ENCODE assay signal across 8 cellular contexts in the genomic region with DNA sequence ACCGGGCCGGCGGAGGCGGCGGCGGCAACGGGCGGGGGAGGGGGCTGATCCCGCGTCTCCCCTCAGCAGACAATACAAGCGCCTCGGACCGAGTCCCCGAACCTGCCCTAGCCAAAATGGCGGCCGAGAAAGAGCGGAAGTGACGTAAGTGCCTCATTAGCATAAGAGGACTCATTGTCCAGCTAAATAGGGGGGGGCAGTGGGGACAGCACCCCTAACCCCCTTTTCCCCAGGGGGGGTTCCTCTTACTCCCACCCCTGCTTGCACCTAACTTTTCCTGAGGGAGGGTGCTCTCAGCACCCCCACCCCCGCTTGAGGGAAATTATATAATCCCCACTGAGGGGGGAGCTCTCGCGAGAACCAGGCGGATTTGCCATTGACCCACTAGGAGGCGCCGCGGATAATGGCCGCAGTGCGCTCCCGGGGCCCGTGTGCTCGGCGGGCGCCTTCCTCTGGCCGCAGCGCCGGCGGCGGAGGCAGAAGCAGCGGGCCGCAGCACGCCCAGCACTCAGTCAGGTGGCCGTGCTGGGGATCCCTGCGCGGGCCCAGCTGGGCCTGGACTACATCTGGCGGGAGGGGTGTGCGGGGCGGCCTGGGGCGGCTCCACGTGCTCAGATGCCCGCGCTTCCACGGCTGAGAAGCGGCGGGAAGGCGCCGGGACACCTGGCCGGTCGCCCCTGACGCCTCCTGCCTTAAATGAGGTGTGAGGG. TPM values are rescaled to one million over a fixed set of nuclear protein-coding genes. Genes with fewer than 3 reads are reported as not detected.
DNase-seq lines count a peak whose midpoint lies in the region; ATAC-seq, FAIRE-seq and TF ChIP-seq lines count a peak whose summit lies in the region.

A gene (minus strand): TSS at position 132 of the 710 bp plus-strand sequence. CDS start 27,441 bp downstream, outside the sequence.

- ATAC-seq in HG02798 (IDR thresholded peaks at IDR 0.05; ENCODE audit: poor library complexity, unreplicated experiment), result peak; percentile 72
- ATAC-seq in activated naive CD8-positive, alpha-beta T cell treated with anti-CD3 and anti-CD28 coated beads, Interleukin-2, amount 50 U/mL, for 24 hours, result peak; percentile 66

- no peaks in the 10 kb centered on the region for H3K9me3 Mint-ChIP-seq in activated naive CD8-positive, alpha-beta T cell treated with anti-CD3 and anti-CD28 coated beads, Interleukin-2, amount 50 U/mL, for 24 hours

- peak; percentile 56 for DNase-seq in GM12891 (ENCODE audit: insufficient read length, low spot score)
- DNase-seq in NCI-H1436 (lab: John Stamatoyannopoulos, UW), result peak; percentile 95
- peak; percentile 96 for DNase-seq in SW480 (ENCODE audit: low spot score)
- DNase-seq in activated naive CD8-positive, alpha-beta T cell treated with anti-CD3 and anti-CD28 coated beads, Interleukin-2, amount 50 U/mL, for 24 hours, result peak; percentile 83
- DNase-seq in cardiac muscle cell (ENCODE audit: low read depth in 1 of 2, low spot score in 1 of 2), result peak; percentile 96 to 98
- DNase-seq in tibial artery, result peak; percentile 92 to 96

- intact Hi-C loops in tibial artery (cut with DNase I; ENCODE audit: low total_unique reads), result loop anchor here (2.0 kb wide), 1 partner anchor 137 kb away; a partner anchor contains a TSS

- H3K9ac ChIP-seq in parathyroid adenoma, result no peak within 1 kb of the TSS

- H3K27me3 Mint-ChIP-seq in activated naive CD8-positive, alpha-beta T cell treated with anti-CD3 and anti-CD28 coated beads, Interleukin-2, amount 50 U/mL, for 24 hours, result no peaks in the 10 kb centered on the region

- H3K27ac Mint-ChIP-seq in activated naive CD8-positive, alpha-beta T cell treated with anti-CD3 and anti-CD28 coated beads, Interleukin-2, amount 50 U/mL, for 24 hours, result peak within 1 kb of the TSS; percentile 93

- H3K9me3 ChIP-seq in cardiac muscle cell (ENCODE audit: low read depth) (no peaks in the 10 kb centered on the region), parathyroid adenoma (ENCODE audit: control insufficient read depth, low read length) (no peaks in the 10 kb centered on the region), tibial artery (no peaks in the 10 kb centered on the region)

- H3K4me1 ChIP-seq in cardiac muscle cell (ENCODE audit: low read depth) (peaks cover 30% of the 10 kb centered on the region), parathyroid adenoma (peaks cover 10% of the 10 kb centered on the region), tibial artery (peaks cover 0 to 30% (median 19%) of the 10 kb centered on the region in 4 donors)

- H3K4me2 ChIP-seq in parathyroid adenoma (ENCODE audit: low read length), result peak within 1 kb of the TSS; percentile 90

- H2AFZ ChIP-seq in parathyroid adenoma, result peak within 1 kb of the TSS; percentile 81

- peak within 1 kb of the TSS; percentile 93 for H3K4me3 ChIP-seq in cardiac muscle cell
- H3K4me3 ChIP-seq in parathyroid adenoma (ENCODE audit: low read depth, low read length), result peak within 1 kb of the TSS; percentile 66
- peak within 1 kb of the TSS; percentile 68 to 91 for H3K4me3 ChIP-seq in tibial artery

- peaks cover 63% of the 10 kb centered on the region for H3K36me3 Mint-ChIP-seq in activated naive CD8-positive, alpha-beta T cell treated with anti-CD3 and anti-CD28 coated beads, Interleukin-2, amount 50 U/mL, for 24 hours (ENCODE audit: low read depth)

- H3K4me1 Mint-ChIP-seq in activated naive CD8-positive, alpha-beta T cell treated with anti-CD3 and anti-CD28 coated beads, Interleukin-2, amount 50 U/mL, for 24 hours, result peaks cover 41% of the 10 kb centered on the region

- peak within 1 kb of the TSS; percentile 100 for H3K27ac ChIP-seq in cardiac muscle cell
- peak within 1 kb of the TSS; percentile 98 for H3K27ac ChIP-seq in parathyroid adenoma
- H3K27ac ChIP-seq in tibial artery, result peak within 1 kb of the TSS; percentile 90 to 99

- peak within 1 kb of the TSS; percentile 91 for H3K4me3 Mint-ChIP-seq in activated naive CD8-positive, alpha-beta T cell treated with anti-CD3 and anti-CD28 coated beads, Interleukin-2, amount 50 U/mL, for 24 hours

- H3K36me3 ChIP-seq in cardiac muscle cell, result peaks cover 37% of the 10 kb centered on the region
- no peaks in the 10 kb centered on the region for H3K36me3 ChIP-seq in parathyroid adenoma (ENCODE audit: control insufficient read depth, insufficient read depth, low read length)
- peaks cover 7 to 32% (median 30%) of the 10 kb centered on the region in 3 donors for H3K36me3 ChIP-seq in tibial artery

- FAIRE-seq in GM12891 (lab: Jason Lieb, UNC), result peak; percentile 40

- H3K27me3 ChIP-seq in cardiac muscle cell (no peaks in the 10 kb centered on the region), parathyroid adenoma (ENCODE audit: control insufficient read depth, insufficient read depth, low read length) (no peaks in the 10 kb centered on the region), tibial artery (no peaks in the 10 kb centered on the region)

- peaks cover 19% of the 10 kb centered on the region for H3K79me2 ChIP-seq in parathyroid adenoma

- TF ChIP-seq POLR2A in GM12891 (IDR thresholded peaks at IDR 0.05; ENCODE audit: low read depth, low read length), result peak; percentile 87

- TF ChIP-seq CTCF in cardiac muscle cell (IDR thresholded peaks at IDR 0.05; ENCODE audit: low read depth, low read length), result peak; percentile 69
- TF ChIP-seq CTCF in parathyroid adenoma (IDR thresholded peaks at IDR 0.05), result peak; percentile 94
- TF ChIP-seq CTCF in tibial artery (IDR thresholded peaks at IDR 0.05), result peak; percentile 74 to 88

TF ChIP-seq in GM12891, 5 proteins besides CTCF, POLR2A, EP300 and RAD21:
- TF ChIP-seq PAX5 (IDR thresholded peaks at IDR 0.05; ENCODE audit: insufficient read depth, low read length, severe bottlenecking), result peak; percentile 90
- peak; percentile 70 for TF ChIP-seq SPI1 (IDR thresholded peaks at IDR 0.05; ENCODE audit: low read depth, low read length)
- TF ChIP-seq POU2F2 (IDR thresholded peaks at IDR 0.05; ENCODE audit: low read depth, low read length), result peak; percentile 97; the same call in 1 of the 2 replicates
- TF ChIP-seq POLR2AphosphoS5 (IDR thresholded peaks at IDR 0.05; ENCODE audit: low read depth, low read length), result peak; percentile 88
- TF ChIP-seq TAF1 (IDR thresholded peaks at IDR 0.05; ENCODE audit: low read depth, low read length), result peak; percentile 97
TF ChIP-seq in GM12891: peak in this region for 5.

RNA-seq across cellular contexts. Expression of the gene that starts here (rescaled TPM):
- 20.3 TPM for polyA plus RNA-seq in GM12891 (2012; ENCODE audit: low read depth, missing spikeins)
- total RNA-seq in cardiac muscle cell, result 31.1 and 50.8 TPM in 2 replicates
- 23.2 and 25.2 TPM in 2 replicates for polyA plus RNA-seq in cardiac muscle cell

Comparison
In these comparisons a context has a peak if more than half of its experiments do, and no peak if none do; other contexts are left out.
1. Peak in every context shown above with its lines: DNase-seq, ATAC-seq, H3K4me3 ChIP-seq and H3K27ac ChIP-seq.